ENCODE assay signal across 19 cellular contexts in genomic region chr2:37350917-37351316, GRCh38. TPM values are rescaled to one million over a fixed set of nuclear protein-coding genes. Genes with fewer than 3 reads are reported as not detected.
"Had no signal": no experiment of that assay in that cellular context is flagged by ENCODE, and none has a peak within 500 bp of the region (broad histone marks: within the 10 kb centered on the region; RNA-seq: fewer than 3 reads in every experiment).

No MANE protein-coding gene starts in this region.

- H3K36me3 ChIP-seq: brain microvascular endothelial cell, gastrocnemius medialis, left ventricle myocardium inferior, tibial artery, vagina had no signal

- H3K27ac ChIP-seq: brain microvascular endothelial cell, gastrocnemius medialis, heart right ventricle, left ventricle myocardium inferior, tibial artery, vagina had no signal

- H3K27me3 ChIP-seq: brain microvascular endothelial cell, gastrocnemius medialis, heart right ventricle, spleen, tibial artery, vagina had no signal

- H3K9me3 Mint-ChIP-seq: activated CD4-positive, alpha-beta memory T cell treated with anti-CD3 and anti-CD28 coated beads, Interleukin-2, amount 10 ng/mL, durations not matched to agents 7 days and 5 days; stimulated activated memory B cell treated with anti-CD40 and anti-IgM and Interleukin-4, amounts not matched to agents 10 μg/mL and 1 μg/mL and 100 μg/mL, for 72 hours; T-helper 2 cell treated with Interferon-gamma antibody and Interleukin-4, amounts not matched to agents 5 μg/mL and 100 μg/mL, for 36 hours had no signal

- H3K27ac Mint-ChIP-seq: activated CD4-positive, alpha-beta memory T cell treated with anti-CD3 and anti-CD28 coated beads, Interleukin-2, amount 10 ng/mL, durations not matched to agents 7 days and 5 days; activated CD4-positive, alpha-beta T cell treated with anti-CD3 and anti-CD28 coated beads for 36 hours; activated naive CD8-positive, alpha-beta T cell; T-helper 2 cell treated with Interferon-gamma antibody and Interleukin-4, amounts not matched to agents 5 μg/mL and 100 μg/mL, for 36 hours had no signal

- ATAC-seq: activated CD4-positive, alpha-beta T cell treated with anti-CD3 and anti-CD28 coated beads for 36 hours; gastrocnemius medialis; heart right ventricle; right cardiac atrium; stimulated activated memory B cell treated with anti-CD40 and anti-IgM and Interleukin-4, amounts not matched to agents 10 μg/mL and 1 μg/mL and 100 μg/mL, for 72 hours had no signal

- H3K4me1 Mint-ChIP-seq: activated CD4-positive, alpha-beta memory T cell treated with anti-CD3 and anti-CD28 coated beads, Interleukin-2, amount 10 ng/mL, durations not matched to agents 7 days and 5 days; activated CD4-positive, alpha-beta T cell treated with anti-CD3 and anti-CD28 coated beads for 36 hours had no signal

- H3K36me3 Mint-ChIP-seq: activated naive CD8-positive, alpha-beta T cell; stimulated activated memory B cell treated with anti-CD40 and anti-IgM and Interleukin-4, amounts not matched to agents 10 μg/mL and 1 μg/mL and 100 μg/mL, for 72 hours had no signal

- DNase-seq: activated CD4-positive, alpha-beta memory T cell treated with anti-CD3 and anti-CD28 coated beads, Interleukin-2, amount 10 ng/mL, durations not matched to agents 7 days and 5 days; activated CD4-positive, alpha-beta T cell treated with anti-CD3 and anti-CD28 coated beads for 36 hours; activated gamma-delta T cell; activated T-cell treated with anti-CD3 and anti-CD28 coated beads, Interleukin-2, amount 50 U/mL, for 48 hours; amygdala; brain microvascular endothelial cell; gastrocnemius medialis; heart right ventricle; islet precursor cell; left ventricle myocardium inferior; posterior cingulate gyrus; right cardiac atrium; spleen; stimulated activated CD4-positive, alpha-beta T cell treated with anti-CD3 and anti-CD28 coated beads, Interleukin-1b, Interleukin-23, amount 100 ng/mL, for 48 hours; tibial artery had no signal

- H3K4me1 ChIP-seq: left ventricle myocardium inferior, tibial artery, vagina had no signal

- H3K9me3 ChIP-seq: gastrocnemius medialis, heart right ventricle, left ventricle myocardium inferior, spleen, tibial artery, vagina had no signal

- H3K4me3 Mint-ChIP-seq: activated CD4-positive, alpha-beta memory T cell treated with anti-CD3 and anti-CD28 coated beads, Interleukin-2, amount 10 ng/mL, durations not matched to agents 7 days and 5 days; activated CD4-positive, alpha-beta T cell treated with anti-CD3 and anti-CD28 coated beads for 36 hours; activated naive CD8-positive, alpha-beta T cell; stimulated activated memory B cell treated with anti-CD40 and anti-IgM and Interleukin-4, amounts not matched to agents 10 μg/mL and 1 μg/mL and 100 μg/mL, for 72 hours; T-helper 2 cell treated with Interferon-gamma antibody and Interleukin-4, amounts not matched to agents 5 μg/mL and 100 μg/mL, for 36 hours had no signal

- H3K4me3 ChIP-seq: gastrocnemius medialis, heart right ventricle, left ventricle myocardium inferior, spleen, tibial artery, vagina had no signal

RNA-seq across cellular contexts. Expression of gene QPCT, which starts 6.5 kb away (rescaled TPM):
- total RNA-seq: activated CD4-positive, alpha-beta memory T cell treated with anti-CD3 and anti-CD28 coated beads, Interleukin-2, amount 10 ng/mL, durations not matched to agents 7 days and 5 days had no signal
